ENCODE assay signal across 6 cellular contexts in the genomic region with DNA sequence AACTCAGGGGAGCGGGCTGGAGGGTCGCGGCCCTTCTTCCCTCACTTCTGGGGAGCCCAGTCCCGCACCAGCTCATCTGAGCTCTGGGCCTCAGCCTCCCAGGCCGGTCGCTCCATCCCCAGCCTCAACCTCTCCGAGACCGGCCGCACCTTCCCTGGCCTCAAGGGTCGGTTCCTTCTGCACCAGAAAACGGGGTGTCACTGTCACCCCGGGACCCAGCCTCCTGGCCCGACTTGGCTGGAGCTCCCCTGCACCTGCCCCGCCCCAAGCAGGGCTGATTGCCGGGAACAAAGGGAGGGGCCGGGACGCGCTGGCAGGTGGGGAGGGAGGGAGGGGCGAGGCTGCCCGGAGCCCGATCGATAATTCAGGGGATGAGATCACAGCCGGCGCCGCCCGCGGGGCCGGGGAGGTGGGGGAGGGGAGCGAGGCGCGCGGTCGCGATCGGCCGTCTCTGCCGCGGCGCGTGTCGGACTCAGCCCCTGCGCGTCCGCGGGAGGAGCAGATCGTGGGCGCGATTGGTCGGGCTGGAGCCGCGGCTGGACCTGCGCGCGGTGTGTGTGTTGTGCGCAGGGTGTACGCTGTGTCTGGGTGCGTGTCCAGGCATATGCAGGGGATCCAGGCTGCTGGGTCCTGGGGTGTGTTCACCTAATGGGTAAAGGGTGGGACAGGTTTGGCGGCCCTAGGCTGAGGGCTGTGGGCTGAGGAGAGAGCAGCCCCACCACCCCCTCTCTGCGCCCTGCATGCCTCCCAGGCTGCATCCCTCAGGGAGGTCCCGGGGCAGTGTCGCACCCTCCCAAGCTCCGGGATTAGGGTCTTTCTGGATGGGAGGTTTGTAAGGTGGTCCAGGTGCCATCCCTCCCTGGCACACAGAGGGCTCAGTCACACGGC.
DNase-seq lines count a peak whose midpoint lies in the region; ATAC-seq lines count a peak whose summit lies in the region.

No MANE protein-coding gene starts in this region.

- H3K4me1 ChIP-seq in mucosa of stomach (ENCODE audit: control insufficient read depth, insufficient read depth, low read length), result peaks cover 18% of the 10 kb centered on the region

- H3K9me3 Mint-ChIP-seq in activated naive CD8-positive, alpha-beta T cell treated with anti-CD3 and anti-CD28 coated beads, Interleukin-2, amount 50 U/mL, for 24 hours, result peaks cover 4% of the 10 kb centered on the region

- H3K27me3 ChIP-seq in mucosa of stomach (ENCODE audit: control insufficient read depth, insufficient read depth, low read length), result no peaks in the 10 kb centered on the region

- DNase-seq in NCI-H1105 treated with DMSO at 0.1 percent for 48 hours (lab: John Stamatoyannopoulos, UW) (peak; percentile 67), AG08395 (ENCODE audit: low spot score) (no peak)
- peak; percentile 9 for DNase-seq in activated naive CD8-positive, alpha-beta T cell treated with anti-CD3 and anti-CD28 coated beads, Interleukin-2, amount 50 U/mL, for 24 hours

- no peak overlapping the region for H3K27ac Mint-ChIP-seq in activated naive CD8-positive, alpha-beta T cell treated with anti-CD3 and anti-CD28 coated beads, Interleukin-2, amount 50 U/mL, for 24 hours

- H3K36me3 ChIP-seq in mucosa of stomach (ENCODE audit: control insufficient read depth, insufficient read depth, low read length), result no peaks in the 10 kb centered on the region

- H3K36me3 Mint-ChIP-seq in activated naive CD8-positive, alpha-beta T cell treated with anti-CD3 and anti-CD28 coated beads, Interleukin-2, amount 50 U/mL, for 24 hours (ENCODE audit: low read depth), result no peaks in the 10 kb centered on the region

- H3K9ac ChIP-seq in mucosa of stomach (ENCODE audit: low read length), result peak overlapping the region; percentile 55

- peaks cover 9% of the 10 kb centered on the region for H3K4me1 Mint-ChIP-seq in activated naive CD8-positive, alpha-beta T cell treated with anti-CD3 and anti-CD28 coated beads, Interleukin-2, amount 50 U/mL, for 24 hours

- no peak for ATAC-seq in activated naive CD8-positive, alpha-beta T cell treated with anti-CD3 and anti-CD28 coated beads, Interleukin-2, amount 50 U/mL, for 24 hours
- ATAC-seq in GM21786 (IDR thresholded peaks at IDR 0.05; ENCODE audit: unreplicated experiment), result no peak
- ATAC-seq in HG02798 (IDR thresholded peaks at IDR 0.05; ENCODE audit: poor library complexity, unreplicated experiment), result no peak

- no peaks in the 10 kb centered on the region for H3K9me3 ChIP-seq in mucosa of stomach (ENCODE audit: control insufficient read depth, low read length)

- peaks cover 22% of the 10 kb centered on the region for H3K27me3 Mint-ChIP-seq in activated naive CD8-positive, alpha-beta T cell treated with anti-CD3 and anti-CD28 coated beads, Interleukin-2, amount 50 U/mL, for 24 hours

- H3K4me3 ChIP-seq in mucosa of stomach (ENCODE audit: low read length), result no peak overlapping the region

- H3K4me3 Mint-ChIP-seq in activated naive CD8-positive, alpha-beta T cell treated with anti-CD3 and anti-CD28 coated beads, Interleukin-2, amount 50 U/mL, for 24 hours, result no peak overlapping the region
